13 cellular contexts compared by ENCODE assay signal in the genomic region with DNA sequence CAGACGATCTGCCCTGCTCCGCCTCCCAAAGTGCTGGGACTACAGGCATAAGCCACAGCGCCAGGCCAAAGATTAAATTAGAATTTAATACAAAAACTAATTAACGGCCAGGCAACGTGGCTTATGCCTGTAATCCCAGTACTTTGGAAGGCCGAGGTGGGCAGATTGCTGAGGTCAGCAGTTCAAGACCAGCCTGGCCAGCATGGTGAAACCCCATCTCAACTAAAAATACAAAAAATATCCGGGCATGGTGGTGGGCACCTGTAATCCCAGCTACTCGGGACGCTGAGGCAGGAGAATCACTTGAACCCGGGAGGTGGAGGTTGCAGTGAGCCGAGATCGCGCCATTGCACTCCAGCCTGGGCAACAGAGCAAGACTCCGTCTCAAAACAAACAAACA. TPM values are rescaled to one million over a fixed set of nuclear protein-coding genes. Genes with fewer than 3 reads are reported as not detected.
"Had no signal": no experiment of that assay in that cellular context is flagged by ENCODE, and none has a peak within 500 bp of the region (broad histone marks: within the 10 kb centered on the region; RNA-seq: fewer than 3 reads in every experiment).

No MANE protein-coding gene starts in this region.

RNA-seq across cellular contexts. Expression of gene MBD3L3, which starts 2.8 kb away (rescaled TPM):
- total RNA-seq: activated B cell treated with CpG ODN at 0.5 μM for 24 hours; activated CD4-positive, alpha-beta memory T cell treated with anti-CD3 and anti-CD28 coated beads for 36 hours; activated CD4-positive, alpha-beta memory T cell treated with anti-CD3 and anti-CD28 coated beads, Interleukin-2, amount 10 ng/mL, durations not matched to agents 7 days and 5 days; activated CD4-positive, alpha-beta T cell treated with anti-CD3 and anti-CD28 coated beads for 36 hours; activated CD4-positive, alpha-beta T cell treated with anti-CD3 and anti-CD28 coated beads, Interleukin-2, amount 10 ng/mL, durations not matched to agents 7 days and 5 days; activated CD8-positive, alpha-beta memory T cell treated with anti-CD3 and anti-CD28 coated beads for 36 hours; activated CD8-positive, alpha-beta memory T cell treated with anti-CD3 and anti-CD28 coated beads, Interleukin-2, amount 10 ng/mL, durations not matched to agents 7 days and 5 days; activated CD8-positive, alpha-beta T cell treated with anti-CD3 and anti-CD28 coated beads for 36 hours; activated CD8-positive, alpha-beta T cell treated with anti-CD3 and anti-CD28 coated beads, Interleukin-2, amount 10 ng/mL, durations not matched to agents 7 days and 5 days; T-helper 1 cell treated with Interleukin-12 subunit alpha and Interleukin-12 subunit beta and Interleukin-4 antibody, amounts not matched to agents 30 ng/mL and 1 ng/mL, for 36 hours; T-helper 17 cell; T-helper 2 cell treated with Interferon-gamma antibody and Interleukin-4, amounts not matched to agents 100 ng/mL and 5 ng/mL, for 36 hours; WTC11 had no signal

RNA-seq across cellular contexts. Expression of gene MBD3L2, which starts 6.6 kb away (rescaled TPM):
- total RNA-seq: activated B cell treated with CpG ODN at 0.5 μM for 24 hours; activated CD4-positive, alpha-beta memory T cell treated with anti-CD3 and anti-CD28 coated beads for 36 hours; activated CD4-positive, alpha-beta memory T cell treated with anti-CD3 and anti-CD28 coated beads, Interleukin-2, amount 10 ng/mL, durations not matched to agents 7 days and 5 days; activated CD4-positive, alpha-beta T cell treated with anti-CD3 and anti-CD28 coated beads for 36 hours; activated CD4-positive, alpha-beta T cell treated with anti-CD3 and anti-CD28 coated beads, Interleukin-2, amount 10 ng/mL, durations not matched to agents 7 days and 5 days; activated CD8-positive, alpha-beta memory T cell treated with anti-CD3 and anti-CD28 coated beads for 36 hours; activated CD8-positive, alpha-beta memory T cell treated with anti-CD3 and anti-CD28 coated beads, Interleukin-2, amount 10 ng/mL, durations not matched to agents 7 days and 5 days; activated CD8-positive, alpha-beta T cell treated with anti-CD3 and anti-CD28 coated beads for 36 hours; activated CD8-positive, alpha-beta T cell treated with anti-CD3 and anti-CD28 coated beads, Interleukin-2, amount 10 ng/mL, durations not matched to agents 7 days and 5 days; T-helper 1 cell treated with Interleukin-12 subunit alpha and Interleukin-12 subunit beta and Interleukin-4 antibody, amounts not matched to agents 30 ng/mL and 1 ng/mL, for 36 hours; T-helper 17 cell; T-helper 2 cell treated with Interferon-gamma antibody and Interleukin-4, amounts not matched to agents 100 ng/mL and 5 ng/mL, for 36 hours; WTC11 had no signal

RNA-seq across cellular contexts. Expression of gene MBD3L4, which starts 15.7 kb away (rescaled TPM):
- total RNA-seq: activated B cell treated with CpG ODN at 0.5 μM for 24 hours; activated CD4-positive, alpha-beta memory T cell treated with anti-CD3 and anti-CD28 coated beads for 36 hours; activated CD4-positive, alpha-beta memory T cell treated with anti-CD3 and anti-CD28 coated beads, Interleukin-2, amount 10 ng/mL, durations not matched to agents 7 days and 5 days; activated CD4-positive, alpha-beta T cell treated with anti-CD3 and anti-CD28 coated beads for 36 hours; activated CD4-positive, alpha-beta T cell treated with anti-CD3 and anti-CD28 coated beads, Interleukin-2, amount 10 ng/mL, durations not matched to agents 7 days and 5 days; activated CD8-positive, alpha-beta memory T cell treated with anti-CD3 and anti-CD28 coated beads for 36 hours; activated CD8-positive, alpha-beta memory T cell treated with anti-CD3 and anti-CD28 coated beads, Interleukin-2, amount 10 ng/mL, durations not matched to agents 7 days and 5 days; activated CD8-positive, alpha-beta T cell treated with anti-CD3 and anti-CD28 coated beads for 36 hours; activated CD8-positive, alpha-beta T cell treated with anti-CD3 and anti-CD28 coated beads, Interleukin-2, amount 10 ng/mL, durations not matched to agents 7 days and 5 days; T-helper 1 cell treated with Interleukin-12 subunit alpha and Interleukin-12 subunit beta and Interleukin-4 antibody, amounts not matched to agents 30 ng/mL and 1 ng/mL, for 36 hours; T-helper 17 cell; T-helper 2 cell treated with Interferon-gamma antibody and Interleukin-4, amounts not matched to agents 100 ng/mL and 5 ng/mL, for 36 hours; WTC11 had no signal

RNA-seq across cellular contexts. Expression of gene MBD3L5, which starts 25.3 kb away (rescaled TPM):
- total RNA-seq: activated B cell treated with CpG ODN at 0.5 μM for 24 hours; activated CD4-positive, alpha-beta memory T cell treated with anti-CD3 and anti-CD28 coated beads for 36 hours; activated CD4-positive, alpha-beta memory T cell treated with anti-CD3 and anti-CD28 coated beads, Interleukin-2, amount 10 ng/mL, durations not matched to agents 7 days and 5 days; activated CD4-positive, alpha-beta T cell treated with anti-CD3 and anti-CD28 coated beads for 36 hours; activated CD4-positive, alpha-beta T cell treated with anti-CD3 and anti-CD28 coated beads, Interleukin-2, amount 10 ng/mL, durations not matched to agents 7 days and 5 days; activated CD8-positive, alpha-beta memory T cell treated with anti-CD3 and anti-CD28 coated beads for 36 hours; activated CD8-positive, alpha-beta memory T cell treated with anti-CD3 and anti-CD28 coated beads, Interleukin-2, amount 10 ng/mL, durations not matched to agents 7 days and 5 days; activated CD8-positive, alpha-beta T cell treated with anti-CD3 and anti-CD28 coated beads for 36 hours; activated CD8-positive, alpha-beta T cell treated with anti-CD3 and anti-CD28 coated beads, Interleukin-2, amount 10 ng/mL, durations not matched to agents 7 days and 5 days; T-helper 1 cell treated with Interleukin-12 subunit alpha and Interleukin-12 subunit beta and Interleukin-4 antibody, amounts not matched to agents 30 ng/mL and 1 ng/mL, for 36 hours; T-helper 17 cell; T-helper 2 cell treated with Interferon-gamma antibody and Interleukin-4, amounts not matched to agents 100 ng/mL and 5 ng/mL, for 36 hours; WTC11 had no signal
